In genomic region chr7:131898418-131898817, GRCh38 we compare ENCODE assay signal across 16 cellular contexts.
DNase-seq lines count a peak whose midpoint lies in the region; ATAC-seq, FAIRE-seq and TF ChIP-seq lines count a peak whose summit lies in the region.
"Had no signal": no experiment of that assay in that cellular context is flagged by ENCODE, and none has a peak within 500 bp of the region (broad histone marks: within the 10 kb centered on the region; RNA-seq: fewer than 3 reads in every experiment).

No MANE protein-coding gene starts in this region.

- H3K9me3 ChIP-seq in BLaER1 treated with 17β-estradiol and CSF1 and Interleukin-3, amounts not matched to agents 10 nM and 100 nM (replicated peaks in 1 of 11): peaks cover 6 to 18% (median 10%) of the 10 kb centered on the region in 11 experiments; a peak in 20 of 22 replicates
- no peaks in the 10 kb centered on the region for H3K9me3 ChIP-seq in kidney (ENCODE audit: control insufficient read depth in 1 of 2, low read length in 2 of 2)

- DNase-seq in GM04504 (ENCODE audit: low read depth): peak; percentile 5
- DNase-seq in SK-MEL-5 (ENCODE audit: low read depth, low spot score): peak; percentile 39
- peak; percentile 14 for DNase-seq in fibroblast of mammary gland (ENCODE audit: low read depth)
- DNase-seq in NCI-H1048 (lab: John Stamatoyannopoulos, UW): no peak
- no peak for DNase-seq in kidney
- no peak for DNase-seq in stimulated activated CD4-positive, alpha-beta T cell treated with anti-CD3 and anti-CD28 coated beads, Interleukin-4, amount 100 ng/mL, for 4 hours
- DNase-seq: immature natural killer cell; midbrain; Peyer's patch; stimulated activated CD4-positive, alpha-beta T cell treated with anti-CD3 and anti-CD28 coated beads, Interleukin-2, amount 100 ng/mL, for 24 hours had no signal

- H3K4me2 ChIP-seq in BLaER1 treated with 17β-estradiol and CSF1 and Interleukin-3, amounts not matched to agents 10 nM and 100 nM: peak overlapping the region; percentile 13 to 82 (median 47); a peak in 20 of 22 replicates

- no peak for TF ChIP-seq CTCF in fibroblast of mammary gland (conservative IDR thresholded peaks at IDR 0.05; ENCODE audit: control insufficient read depth, insufficient read depth, low read depth, low read length)
- TF ChIP-seq CTCF in kidney (IDR thresholded peaks at IDR 0.05; ENCODE audit: borderline replicate concordance, extremely low read depth, insufficient read depth): no peak

- no peak for ATAC-seq in HG02678 (IDR thresholded peaks at IDR 0.05; ENCODE audit: unreplicated experiment)
- ATAC-seq: sciatic nerve had no signal

- no peaks in the 10 kb centered on the region for H4K20me1 ChIP-seq in BLaER1 treated with 17β-estradiol and CSF1 and Interleukin-3, amounts not matched to agents 10 nM and 100 nM

- H3K27ac ChIP-seq in BLaER1 treated with 17β-estradiol and CSF1 and Interleukin-3, amounts not matched to agents 10 nM and 100 nM: no peak overlapping the region
- no peak overlapping the region for H3K27ac ChIP-seq in kidney (ENCODE audit: low read depth in 2 of 2, low read length in 2 of 2)
- H3K27ac ChIP-seq: coronary artery, Peyer's patch, thoracic aorta had no signal

- H3K9ac ChIP-seq in BLaER1 treated with 17β-estradiol and CSF1 and Interleukin-3, amounts not matched to agents 10 nM and 100 nM: no peak overlapping the region
- H3K9ac ChIP-seq in kidney (ENCODE audit: low read length in 2 of 2): no peak overlapping the region

- H3K36me3 ChIP-seq in BLaER1 treated with 17β-estradiol and CSF1 and Interleukin-3, amounts not matched to agents 10 nM and 100 nM: no peaks in the 10 kb centered on the region
- no peaks in the 10 kb centered on the region for H3K36me3 ChIP-seq in kidney (ENCODE audit: control insufficient read depth in 1 of 2, insufficient read depth in 2 of 2, low read length in 2 of 2)
- H3K36me3 ChIP-seq: Peyer's patch, thoracic aorta had no signal

- in situ Hi-C loops in SK-MEL-5 (cut with HindIII; ENCODE audit: low pct_unique_long_range_greater_than_20kb, low sequenced_read_pairs): no loop called here

- H3K4me1 ChIP-seq in BLaER1 treated with 17β-estradiol and CSF1 and Interleukin-3, amounts not matched to agents 10 nM and 100 nM: peaks cover 6 to 53% (median 13%) of the 10 kb centered on the region in 10 experiments; a peak in 15 of 20 replicates
- H3K4me1 ChIP-seq in kidney (ENCODE audit: control insufficient read depth in 1 of 2, insufficient read depth in 1 of 2, low read depth in 1 of 2, low read length in 2 of 2): no peaks in the 10 kb centered on the region
- H3K4me1 ChIP-seq: Peyer's patch had no signal

- intact Hi-C loops in kidney (cut with DNase I): no loop called here

- no peak for FAIRE-seq in kidney (lab: Jason Lieb, UNC)
- FAIRE-seq: HTR-8/SVneo had no signal

- no peaks in the 10 kb centered on the region for H3K27me3 ChIP-seq in BLaER1 treated with 17β-estradiol and CSF1 and Interleukin-3, amounts not matched to agents 10 nM and 100 nM
- H3K27me3 ChIP-seq: Peyer's patch had no signal

- H3K4me3 ChIP-seq in BLaER1 treated with 17β-estradiol and CSF1 and Interleukin-3, amounts not matched to agents 10 nM and 100 nM: no peak overlapping the region
- H3K4me3 ChIP-seq in fibroblast of mammary gland (ENCODE audit: control insufficient read depth, low read depth, low read length): no peak overlapping the region
- H3K4me3 ChIP-seq in kidney (ENCODE audit: low read length in 2 of 2): no peak overlapping the region
- H3K4me3 ChIP-seq: coronary artery, Peyer's patch, thoracic aorta had no signal

Comparison
In these comparisons a context has a peak if more than half of its experiments do, and no peak if none do; other contexts are left out.
1. DNase-seq: peak in GM04504 (single experiment), SK-MEL-5 (single experiment) and fibroblast of mammary gland (single experiment); none in NCI-H1048 (single experiment), kidney (single experiment) and stimulated activated CD4-positive, alpha-beta T cell treated with anti-CD3 and anti-CD28 coated beads, Interleukin-4, amount 100 ng/mL, for 4 hours (0 of 2).